In the genomic region with DNA sequence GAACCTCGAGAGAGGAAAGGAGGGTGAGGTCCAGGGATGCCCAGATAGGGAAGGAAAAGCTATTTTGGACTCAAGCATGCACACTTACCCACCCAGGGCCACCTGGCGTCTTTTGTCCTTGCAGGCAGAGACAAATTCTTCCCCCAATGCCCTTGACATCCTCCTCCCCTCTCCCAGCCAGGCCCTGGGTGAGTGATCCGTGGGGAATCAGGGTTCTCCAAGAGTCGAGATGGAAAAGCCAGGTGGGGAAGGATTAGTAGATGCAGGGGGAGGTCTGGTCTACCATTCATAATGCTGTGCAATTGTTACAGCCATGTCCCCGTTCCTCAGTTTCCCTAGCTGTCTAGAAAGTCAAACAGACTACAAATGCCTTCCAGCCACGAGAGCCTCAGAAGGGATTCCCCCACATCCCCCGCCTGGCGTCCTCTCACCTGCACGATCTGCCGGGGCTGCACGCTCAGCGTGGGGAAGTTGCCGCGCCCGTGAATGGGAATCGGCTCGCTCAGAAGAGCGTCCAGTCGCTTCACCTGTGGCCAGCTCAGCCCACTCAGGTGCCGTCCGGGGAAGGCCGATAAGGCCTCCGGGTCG, we compare ENCODE assay signal across 8 cellular contexts.
DNase-seq lines count a peak whose midpoint lies in the region; ATAC-seq and TF ChIP-seq lines count a peak whose summit lies in the region.

No MANE protein-coding gene starts in this region.

- no peak for ATAC-seq in activated naive CD8-positive, alpha-beta T cell treated with anti-CD3 and anti-CD28 coated beads, Interleukin-2, amount 50 U/mL, for 24 hours
- ATAC-seq in GM21619 (IDR thresholded peaks at IDR 0.05; ENCODE audit: unreplicated experiment): no peak

- no CpG with 5 or more reads among the region's 24 CpGs for WGBS in iPS DF 6.9 (ENCODE audit: insufficient coverage, insufficient read length)

- H3K4me3 ChIP-seq in HEK293 (ENCODE audit: low read depth, low read length): no peak overlapping the region
- peak overlapping the region; percentile 90 for H3K4me3 ChIP-seq in iPS DF 6.9 (ENCODE audit: low read length)
- H3K4me3 ChIP-seq in skin epidermis: peak overlapping the region; percentile 26 to 59 (median 41)

- H3K4me1 ChIP-seq in HEK293 (ENCODE audit: control insufficient read depth, insufficient read depth, low read length) (no peaks in the 10 kb centered on the region), iPS DF 6.9 (ENCODE audit: control insufficient read depth, insufficient read depth, low read length) (peaks cover 17% of the 10 kb centered on the region)

- H3K9me3 Mint-ChIP-seq in activated naive CD8-positive, alpha-beta T cell treated with anti-CD3 and anti-CD28 coated beads, Interleukin-2, amount 50 U/mL, for 24 hours: no peaks in the 10 kb centered on the region

- no peak for DNase-seq in activated naive CD8-positive, alpha-beta T cell treated with anti-CD3 and anti-CD28 coated beads, Interleukin-2, amount 50 U/mL, for 24 hours
- DNase-seq in iPS DF 6.9 (ENCODE audit: low read depth, low spot score) (no peak), ACHN (no peak)
- no peak for DNase-seq in activated CD4-positive, alpha-beta T cell treated with anti-CD3 and anti-CD28 coated beads, Interleukin-2, amount 50 U/mL, for 4 hours
- no peak for DNase-seq in NK-92 treated with Interleukin-12 subunit alpha and Interleukin-12 subunit beta, amount 100 ng/mL, for 24 hours (lab: John Stamatoyannopoulos, UW)

- peaks cover 7% of the 10 kb centered on the region for H3K4me1 Mint-ChIP-seq in activated naive CD8-positive, alpha-beta T cell treated with anti-CD3 and anti-CD28 coated beads, Interleukin-2, amount 50 U/mL, for 24 hours

- H3K27me3 ChIP-seq in iPS DF 6.9 (ENCODE audit: control insufficient read depth, insufficient read depth, low read length): no peaks in the 10 kb centered on the region

- POLR2A ChIA-PET in HEK293 (lab: Yijun Ruan, JAX): interaction anchor here (0.6 to 1.6 kb wide), 6 partner anchors 8 to 143 kb away, joined by 3 to 5 read pairs (median 4); a partner anchor contains a TSS

- CTCF ChIA-PET in HEK293 (lab: Yijun Ruan, JAX): interaction anchor here (0.7 to 1.9 kb wide), 2 partner anchors 14 to 34 kb away, joined by 7 read pairs; no protein-coding TSS in a partner anchor

- H3K36me3 ChIP-seq in HEK293 (ENCODE audit: control insufficient read depth in 2 of 2, insufficient read depth in 1 of 2, low read length in 2 of 2) (no peaks in the 10 kb centered on the region), iPS DF 6.9 (ENCODE audit: control insufficient read depth, insufficient read depth, low read length) (0 out of 2 replicates have a peak, but pooled peaks cover 5% of the 10 kb centered on the region)

- H3K36me3 Mint-ChIP-seq in activated naive CD8-positive, alpha-beta T cell treated with anti-CD3 and anti-CD28 coated beads, Interleukin-2, amount 50 U/mL, for 24 hours (ENCODE audit: low read depth): no peaks in the 10 kb centered on the region

- no peak for TF ChIP-seq CTCF in HEK293 (tag by site-specific recombination; IDR thresholded peaks at IDR 0.05)

- H3K9me3 ChIP-seq in HEK293 (ENCODE audit: control insufficient read depth, insufficient read depth, low read depth, low read length) (no peaks in the 10 kb centered on the region), iPS DF 6.9 (ENCODE audit: control insufficient read depth, insufficient read depth, low read length) (no peaks in the 10 kb centered on the region)

- H3K27ac Mint-ChIP-seq in activated naive CD8-positive, alpha-beta T cell treated with anti-CD3 and anti-CD28 coated beads, Interleukin-2, amount 50 U/mL, for 24 hours: no peak overlapping the region

- H3K27ac ChIP-seq in HEK293 (ENCODE audit: extremely low read depth, low read depth, low read length) (no peak overlapping the region), iPS DF 6.9 (ENCODE audit: low read length) (no peak overlapping the region), skin epidermis (peak overlapping the region in 20 of 21 experiments; percentile 28 to 94 (median 76))

- peak overlapping the region; percentile 34 for H3K4me3 Mint-ChIP-seq in activated naive CD8-positive, alpha-beta T cell treated with anti-CD3 and anti-CD28 coated beads, Interleukin-2, amount 50 U/mL, for 24 hours

- in situ Hi-C loops in ACHN (cut with HindIII; ENCODE audit: low pct_ligation_motif_present, low pct_unique_long_range_greater_than_20kb, low sequenced_read_pairs): no loop called here

- H3K27me3 Mint-ChIP-seq in activated naive CD8-positive, alpha-beta T cell treated with anti-CD3 and anti-CD28 coated beads, Interleukin-2, amount 50 U/mL, for 24 hours: peaks cover 26% of the 10 kb centered on the region

TF ChIP-seq in HEK293, 187 proteins besides CTCF, POLR2A, EP300 and RAD21:
- TF ChIP-seq ZBTB48 (tag by site-specific recombination; IDR thresholded peaks at IDR 0.05) (no peak), HOXA7 (CRISPR knock-in tag; IDR thresholded peaks at IDR 0.05; ENCODE audit: borderline replicate concordance) (no peak), ZNF24 (tag by site-specific recombination; IDR thresholded peaks at IDR 0.05) (no peak), ZFP41 (tag by site-specific recombination; IDR thresholded peaks at IDR 0.05; ENCODE audit: borderline replicate concordance) (no peak), ZNF221 (tag by site-specific recombination; IDR thresholded peaks at IDR 0.05; ENCODE audit: borderline replicate concordance) (no peak), IKZF3 (tag by site-specific recombination; IDR thresholded peaks at IDR 0.05) (0 out of 2 replicates have a peak, but pooled peaks have one; percentile 23)
- TF ChIP-seq, protein P1, sequence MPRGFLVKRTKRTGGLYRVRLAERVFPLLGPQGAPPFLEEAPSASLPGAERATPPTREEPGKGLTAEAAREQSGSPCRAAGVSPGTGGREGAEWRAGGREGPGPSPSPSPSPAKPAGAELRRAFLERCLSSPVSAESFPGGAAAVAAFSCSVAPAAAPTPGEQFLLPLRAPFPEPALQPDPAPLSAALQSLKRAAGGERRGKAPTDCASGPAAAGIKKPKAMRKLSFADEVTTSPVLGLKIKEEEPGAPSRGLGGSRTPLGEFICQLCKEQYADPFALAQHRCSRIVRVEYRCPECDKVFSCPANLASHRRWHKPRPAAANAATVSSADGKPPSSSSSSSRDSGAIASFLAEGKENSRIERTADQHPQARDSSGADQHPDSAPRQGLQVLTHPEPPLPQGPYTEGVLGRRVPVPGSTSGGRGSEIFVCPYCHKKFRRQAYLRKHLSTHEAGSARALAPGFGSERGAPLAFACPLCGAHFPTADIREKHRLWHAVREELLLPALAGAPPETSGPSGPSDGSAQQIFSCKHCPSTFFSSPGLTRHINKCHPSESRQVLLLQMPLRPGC (tag by site-specific recombination; IDR thresholded peaks at IDR 0.05): no peak
TF ChIP-seq in HEK293: peak in this region for 1.

Comparison
In these comparisons a context has a peak if more than half of its experiments do, and no peak if none do; other contexts are left out.
1. H3K27ac ChIP-seq: peak in skin epidermis (20 of 21); none in HEK293 (single experiment) and iPS DF 6.9 (single experiment).